In genomic region chr9:126334626-126335621, GRCh38 we compare ENCODE assay signal across 11 cellular contexts. TPM values are rescaled to one million over a fixed set of nuclear protein-coding genes. Genes with fewer than 3 reads are reported as not detected.
A peak's percentile ranks its signal among the peaks of the same experiment; 100 is the strongest.
DNase-seq lines count a peak whose midpoint lies in the region; ATAC-seq and TF ChIP-seq lines count a peak whose summit lies in the region.
"Had no signal": no experiment of that assay in that cellular context is flagged by ENCODE, and none has a peak within 500 bp of the region (broad histone marks: within the 10 kb centered on the region; RNA-seq: fewer than 3 reads in every experiment).

No MANE protein-coding gene starts in this region.

- peaks cover 77% of the 10 kb centered on the region for H3K4me1 ChIP-seq in Loucy (ENCODE audit: insufficient read depth, low read length, poor library complexity, severe bottlenecking)
- peaks cover 0 to 35% (median 5%) of the 10 kb centered on the region in 4 donors for H3K4me1 ChIP-seq in right lobe of liver
- peaks cover 7 to 52% (median 36%) of the 10 kb centered on the region in 5 donors for H3K4me1 ChIP-seq in subcutaneous abdominal adipose tissue (ENCODE audit: control insufficient read depth in 5 of 5, insufficient read depth in 5 of 5, low read length in 5 of 5)

- no peak overlapping the region for H3K4me3 ChIP-seq in Loucy (ENCODE audit: low read length, poor library complexity, severe bottlenecking)
- H3K4me3 ChIP-seq in right lobe of liver, result peak overlapping the region; percentile 12 to 51 (median 48)
- H3K4me3 ChIP-seq in subcutaneous abdominal adipose tissue (ENCODE audit: low read depth in 1 of 5, low read length in 5 of 5), result peak overlapping the region in 3 of 5 donors; percentile 11 to 44 (median 11)
- H3K4me3 ChIP-seq: adrenal gland had no signal

- peak overlapping the region; percentile 72 to 86 (median 74) for H3K27ac ChIP-seq in right lobe of liver
- no peak overlapping the region for H3K27ac ChIP-seq in subcutaneous abdominal adipose tissue (ENCODE audit: low read depth, low read length)
- H3K27ac ChIP-seq: HL-60 had no signal

- H3K9me2 ChIP-seq in Loucy (replicated peaks; ENCODE audit: low read depth, low read length), result no peaks in the 10 kb centered on the region

- peaks cover 99% of the 10 kb centered on the region for H3K79me2 ChIP-seq in Loucy (ENCODE audit: insufficient read depth, low read length)

- peak; percentile 75 for TF ChIP-seq POLR2A in right lobe of liver (IDR thresholded peaks at IDR 0.05)

- peak overlapping the region; percentile 34 for H3K4me2 ChIP-seq in Loucy (ENCODE audit: low read depth, low read length, poor library complexity, severe bottlenecking)

- no peak for ATAC-seq in effector memory CD8-positive, alpha-beta T cell (replicated peaks)
- peak; percentile 86 to 93 (median 92) for ATAC-seq in right lobe of liver

- H3K27ac Mint-ChIP-seq in effector memory CD8-positive, alpha-beta T cell, result peak overlapping the region; percentile 38 to 81

- no peak overlapping the region for H2AFZ ChIP-seq in Loucy (ENCODE audit: low read length)

- H3K27me3 Mint-ChIP-seq in effector memory CD8-positive, alpha-beta T cell, result no peaks in the 10 kb centered on the region

- no peaks in the 10 kb centered on the region for H3K9me3 Mint-ChIP-seq in effector memory CD8-positive, alpha-beta T cell

- TF ChIP-seq CTCF in Loucy (conservative IDR thresholded peaks at IDR 0.05; ENCODE audit: low read length), result no peak
- TF ChIP-seq CTCF in right lobe of liver (IDR thresholded peaks at IDR 0.05), result no peak

- intact Hi-C loops in right lobe of liver (cut with DNase I), result no loop called here

- DNase-seq in effector memory CD8-positive, alpha-beta T cell, result no peak
- DNase-seq in right lobe of liver (peak; percentile 38 to 86 (median 61)), superior temporal gyrus (ENCODE audit: extremely low spot score) (no peak), epidermal melanocyte (ENCODE audit: insufficient read length, low spot score) (no peak)
- no peak for DNase-seq in stimulated activated CD4-positive, alpha-beta T cell treated with anti-CD3 and anti-CD28 coated beads, Interleukin-2, amount 100 ng/mL, for 24 hours
- DNase-seq: adrenal gland, DMS79, NCI-H1092 had no signal

- H3K27me3 ChIP-seq in Loucy (ENCODE audit: insufficient read depth, low read length, poor library complexity, severe bottlenecking), result no peaks in the 10 kb centered on the region
- no peaks in the 10 kb centered on the region for H3K27me3 ChIP-seq in right lobe of liver
- H3K27me3 ChIP-seq in subcutaneous abdominal adipose tissue (ENCODE audit: control insufficient read depth in 5 of 5, insufficient read depth in 4 of 5, low read length in 5 of 5), result no peaks in the 10 kb centered on the region
- H3K27me3 ChIP-seq: adrenal gland had no signal

- H3K9ac ChIP-seq in Loucy (ENCODE audit: low read depth, low read length, poor library complexity, severe bottlenecking) (no peak overlapping the region), subcutaneous abdominal adipose tissue (ENCODE audit: low read length in 5 of 5) (peak overlapping the region in 2 of 5 donors; percentile 21 to 53)

- H3F3A ChIP-seq in Loucy (ENCODE audit: low read depth), result no peaks in the 10 kb centered on the region

- H3K4me3 Mint-ChIP-seq in effector memory CD8-positive, alpha-beta T cell, result no peak overlapping the region

- H3K36me3 ChIP-seq in Loucy (ENCODE audit: insufficient read depth, low read length), result no peaks in the 10 kb centered on the region
- H3K36me3 ChIP-seq in right lobe of liver, result no peaks in the 10 kb centered on the region
- no peaks in the 10 kb centered on the region for H3K36me3 ChIP-seq in subcutaneous abdominal adipose tissue (ENCODE audit: control insufficient read depth in 5 of 5, insufficient read depth in 5 of 5, low read length in 5 of 5)
- H3K36me3 ChIP-seq: adrenal gland had no signal

- H3K9me3 ChIP-seq in Loucy (ENCODE audit: insufficient read depth, low read depth, low read length) (no peaks in the 10 kb centered on the region), right lobe of liver (no peaks in the 10 kb centered on the region), subcutaneous abdominal adipose tissue (ENCODE audit: control insufficient read depth in 5 of 5, low read length in 5 of 5) (no peaks in the 10 kb centered on the region)
- H3K9me3 ChIP-seq: adrenal gland had no signal

- no peaks in the 10 kb centered on the region for H3K36me3 Mint-ChIP-seq in effector memory CD8-positive, alpha-beta T cell (ENCODE audit: insufficient read depth)

- peaks cover 61 to 75% of the 10 kb centered on the region in 2 donors for H3K4me1 Mint-ChIP-seq in effector memory CD8-positive, alpha-beta T cell (ENCODE audit: low read depth in 2 of 2)

- 23% methylated on average over 7 of the region's 8 CpGs for WGBS in right lobe of liver (ENCODE audit: insufficient coverage, low coverage, low lambda C conversion rate, missing lambda C conversion rate)

- peaks cover 35% of the 10 kb centered on the region for H4K20me1 ChIP-seq in Loucy (ENCODE audit: insufficient read depth, low read length, poor library complexity, severe bottlenecking)

RNA-seq across cellular contexts. Expression of gene MVB12B, which starts 8.3 kb away (rescaled TPM):
- total RNA-seq in right lobe of liver, result 10 to 100 TPM in 2 of 6 experiments, 1 to 10 TPM in 4; 7.2 to 16.2 (median 9.1) TPM

Comparison
In these comparisons a context has a peak if more than half of its experiments do, and no peak if none do; other contexts are left out.
1. DNase-seq: peak in right lobe of liver (3 of 3); none in effector memory CD8-positive, alpha-beta T cell (0 of 3), superior temporal gyrus (single experiment), stimulated activated CD4-positive, alpha-beta T cell treated with anti-CD3 and anti-CD28 coated beads, Interleukin-2, amount 100 ng/mL, for 24 hours (0 of 2) and epidermal melanocyte (single experiment).